1 cellular context compared by ENCODE assay signal in genomic region chr2:27038631-27039339, GRCh38.
TF ChIP-seq lines count a peak whose summit lies in the region.

No MANE protein-coding gene starts in this region.

TF ChIP-seq in GM12878, 131 proteins besides CTCF, POLR2A, EP300 and RAD21:
- TF ChIP-seq SMAD5 (IDR thresholded peaks at IDR 0.05; ENCODE audit: low read depth) (no peak), RBBP5 (conservative IDR thresholded peaks at IDR 0.05) (no peak), CREB1 (IDR thresholded peaks at IDR 0.05; ENCODE audit: low read depth) (no peak), RFX5 (IDR thresholded peaks at IDR 0.05; ENCODE audit: low read depth, low read length) (no peak), TBL1XR1 (IDR thresholded peaks at IDR 0.05; ENCODE audit: low read depth, low read length) (no peak), NFXL1 (IDR thresholded peaks at IDR 0.05; ENCODE audit: borderline replicate concordance) (no peak), KDM1A (IDR thresholded peaks at IDR 0.05; ENCODE audit: borderline replicate concordance) (no peak), KAT2A (conservative IDR thresholded peaks at IDR 0.05; ENCODE audit: control insufficient read depth, low read depth, low read length) (no peak), PAX8 (IDR thresholded peaks at IDR 0.05) (no peak), PML (IDR thresholded peaks at IDR 0.05; ENCODE audit: low read length) (no peak)
- TF ChIP-seq, protein P1, sequence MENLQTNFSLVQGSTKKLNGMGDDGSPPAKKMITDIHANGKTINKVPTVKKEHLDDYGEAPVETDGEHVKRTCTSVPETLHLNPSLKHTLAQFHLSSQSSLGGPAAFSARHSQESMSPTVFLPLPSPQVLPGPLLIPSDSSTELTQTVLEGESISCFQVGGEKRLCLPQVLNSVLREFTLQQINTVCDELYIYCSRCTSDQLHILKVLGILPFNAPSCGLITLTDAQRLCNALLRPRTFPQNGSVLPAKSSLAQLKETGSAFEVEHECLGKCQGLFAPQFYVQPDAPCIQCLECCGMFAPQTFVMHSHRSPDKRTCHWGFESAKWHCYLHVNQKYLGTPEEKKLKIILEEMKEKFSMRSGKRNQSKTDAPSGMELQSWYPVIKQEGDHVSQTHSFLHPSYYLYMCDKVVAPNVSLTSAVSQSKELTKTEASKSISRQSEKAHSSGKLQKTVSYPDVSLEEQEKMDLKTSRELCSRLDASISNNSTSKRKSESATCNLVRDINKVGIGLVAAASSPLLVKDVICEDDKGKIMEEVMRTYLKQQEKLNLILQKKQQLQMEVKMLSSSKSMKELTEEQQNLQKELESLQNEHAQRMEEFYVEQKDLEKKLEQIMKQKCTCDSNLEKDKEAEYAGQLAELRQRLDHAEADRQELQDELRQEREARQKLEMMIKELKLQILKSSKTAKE (IDR thresholded peaks at IDR 0.05; ENCODE audit: low read depth, poor library complexity, severe bottlenecking) = no peak
